In the genomic region with DNA sequence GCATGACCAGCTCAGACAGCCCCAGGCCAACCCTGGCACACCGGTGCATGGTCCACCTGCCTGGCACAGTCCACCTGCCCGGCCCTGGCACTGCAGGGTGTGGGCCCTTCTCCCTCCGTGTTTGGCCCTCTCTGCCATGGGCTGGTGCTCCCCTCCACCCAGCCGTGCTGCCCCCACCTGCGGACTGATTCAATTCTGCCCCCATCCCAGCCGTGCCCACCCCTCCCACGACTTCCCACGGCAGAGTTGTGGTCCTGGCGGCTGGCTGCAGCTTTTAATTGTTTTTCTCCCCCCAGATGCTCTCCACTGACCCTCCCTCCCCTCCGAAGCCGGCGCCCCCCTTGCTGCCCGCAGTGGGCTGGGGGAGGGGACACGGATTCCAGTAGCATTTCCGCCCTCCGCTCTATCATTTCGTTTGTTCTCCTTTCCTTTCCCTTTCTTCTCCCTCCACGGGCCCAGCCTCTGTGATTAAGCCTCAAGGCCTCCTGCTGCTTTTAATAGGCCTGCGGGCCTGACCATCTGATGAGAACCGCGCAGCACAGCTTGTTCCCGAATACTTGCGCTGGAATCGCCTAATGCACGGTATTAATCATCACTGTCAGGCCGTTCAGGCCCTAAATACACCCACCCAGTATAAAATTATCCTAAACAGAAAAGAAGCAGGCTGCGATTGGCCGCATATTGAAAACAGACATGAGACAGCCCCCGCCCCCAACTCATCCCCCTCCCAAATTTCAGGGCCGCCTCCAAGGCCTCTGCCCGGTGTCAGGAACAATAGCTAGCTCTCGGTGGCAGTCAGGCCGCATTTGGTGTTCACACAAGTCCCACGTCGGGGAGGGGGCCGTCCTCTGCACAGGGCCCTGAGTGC, we compare ENCODE assay signal across 10 cellular contexts.
DNase-seq lines count a peak whose midpoint lies in the region; ATAC-seq and TF ChIP-seq lines count a peak whose summit lies in the region.
"Had no signal": no experiment of that assay in that cellular context is flagged by ENCODE, and none has a peak within 500 bp of the region (broad histone marks: within the 10 kb centered on the region; RNA-seq: fewer than 3 reads in every experiment).

No MANE protein-coding gene starts in this region.

- no peak overlapping the region for H3K14ac ChIP-seq in mesenchymal stem cell (ENCODE audit: low read length in 2 of 2)

- H4K91ac ChIP-seq in mesenchymal stem cell (ENCODE audit: low read length), result peak overlapping the region; percentile 4

- H3K36me3 ChIP-seq in HUES6 (ENCODE audit: control insufficient read depth, insufficient read depth, low read length) (no peaks in the 10 kb centered on the region), mesenchymal stem cell (ENCODE audit: control insufficient read depth in 1 of 2, insufficient read depth in 2 of 2, low read depth in 1 of 2, low read length in 2 of 2) (no peaks in the 10 kb centered on the region), thoracic aorta (no peaks in the 10 kb centered on the region)

- no peak overlapping the region for H3K18ac ChIP-seq in mesenchymal stem cell (ENCODE audit: low read depth in 1 of 2, low read length in 2 of 2)

- H2BK15ac ChIP-seq in mesenchymal stem cell (ENCODE audit: low read depth, poor library complexity, severe bottlenecking), result no peak overlapping the region

- no peak for TF ChIP-seq CTCF in choroid plexus epithelial cell (conservative IDR thresholded peaks at IDR 0.05; ENCODE audit: low read depth, low read length)
- TF ChIP-seq CTCF in thoracic aorta (IDR thresholded peaks at IDR 0.05), result no peak

- peak overlapping the region; percentile 5 for H4K8ac ChIP-seq in mesenchymal stem cell (ENCODE audit: low read length)

- H2AFZ ChIP-seq in mesenchymal stem cell (ENCODE audit: low read depth, low read length), result no peak overlapping the region

- no peak overlapping the region for H2AK5ac ChIP-seq in mesenchymal stem cell (ENCODE audit: low read length, severe bottlenecking)

- no peaks in the 10 kb centered on the region for H3K9me3 Mint-ChIP-seq in activated T-helper 1 cell treated with anti-CD3 and anti-CD28 coated beads, Interleukin-12 subunit alpha, Interleukin-12 subunit beta, Interleukin-2, Interleukin-4 antibody, amounts not matched to agents 30 ng/mL and 10 ng/mL and 1 ng/mL, durations not matched to agents 14 hours and 24 hours and 36 hours
- H3K9me3 Mint-ChIP-seq: stimulated activated naive CD8-positive, alpha-beta T cell treated with anti-CD3 and anti-CD28 coated beads, Interleukin-15, Interleukin-2, amounts not matched to agents 100 ng/mL and 50 ng/mL, for 24 hours had no signal

- H2BK120ac ChIP-seq in mesenchymal stem cell (ENCODE audit: low read depth, low read length), result no peak overlapping the region

- H3K79me1 ChIP-seq in mesenchymal stem cell (replicated peaks; ENCODE audit: low read length, poor library complexity, severe bottlenecking), result no peaks in the 10 kb centered on the region

- ATAC-seq in thoracic aorta (ENCODE audit: insufficient number of reproducible peaks, low FRiP score, low read depth) (peak; percentile 58), T-helper 17 cell (no peak)

- H3K9me3 ChIP-seq in HUES6 (ENCODE audit: control insufficient read depth, insufficient read depth, low read depth, low read length), result no peaks in the 10 kb centered on the region
- no peaks in the 10 kb centered on the region for H3K9me3 ChIP-seq in mesenchymal stem cell (ENCODE audit: control insufficient read depth, low read length)
- H3K9me3 ChIP-seq in thoracic aorta, result no peaks in the 10 kb centered on the region
- no peaks in the 10 kb centered on the region for H3K9me3 ChIP-seq in T-helper 17 cell (ENCODE audit: control insufficient read depth, low read length, poor library complexity, severe bottlenecking)

- H3K4me2 ChIP-seq in mesenchymal stem cell (ENCODE audit: low read length, poor library complexity, severe bottlenecking), result peak overlapping the region; percentile 18

- H3K36me3 Mint-ChIP-seq in activated T-helper 1 cell treated with anti-CD3 and anti-CD28 coated beads, Interleukin-12 subunit alpha, Interleukin-12 subunit beta, Interleukin-2, Interleukin-4 antibody, amounts not matched to agents 30 ng/mL and 10 ng/mL and 1 ng/mL, durations not matched to agents 14 hours and 24 hours and 36 hours (ENCODE audit: low read depth), result no peaks in the 10 kb centered on the region
- H3K36me3 Mint-ChIP-seq in T-helper 17 cell (ENCODE audit: low read depth), result no peaks in the 10 kb centered on the region

- DNase-seq in choroid plexus epithelial cell (ENCODE audit: low read depth) (peak; percentile 86), mesenchymal stem cell (peak; percentile 7), thoracic aorta (ENCODE audit: low spot score) (peak; percentile 73), pons (ENCODE audit: low spot score) (no peak), 8988T (no peak), T-helper 17 cell (no peak)
- DNase-seq in activated T-helper 1 cell treated with anti-CD3 and anti-CD28 coated beads, Interleukin-12 subunit alpha, Interleukin-12 subunit beta, Interleukin-2, Interleukin-4 antibody, amounts not matched to agents 30 ng/mL and 10 ng/mL and 1 ng/mL, durations not matched to agents 14 hours and 24 hours and 36 hours (ENCODE audit: low spot score), result no peak
- DNase-seq: NCI-H1930 had no signal

- H3K27me3 Mint-ChIP-seq in activated T-helper 1 cell treated with anti-CD3 and anti-CD28 coated beads, Interleukin-12 subunit alpha, Interleukin-12 subunit beta, Interleukin-2, Interleukin-4 antibody, amounts not matched to agents 30 ng/mL and 10 ng/mL and 1 ng/mL, durations not matched to agents 14 hours and 24 hours and 36 hours (ENCODE audit: insufficient read depth), result peaks cover 3% of the 10 kb centered on the region
- H3K27me3 Mint-ChIP-seq in T-helper 17 cell, result peaks cover 6% of the 10 kb centered on the region

- 16% methylated on average over 36 of the region's 36 CpGs for WGBS in mesenchymal stem cell

- peak overlapping the region; percentile 28 for H3K4me3 ChIP-seq in HUES6 (ENCODE audit: low read depth, low read length)
- no peak overlapping the region for H3K4me3 ChIP-seq in choroid plexus epithelial cell (ENCODE audit: low read depth, low read length)
- H3K4me3 ChIP-seq in mesenchymal stem cell (ENCODE audit: insufficient read depth in 1 of 2, low read depth in 1 of 2, low read length in 2 of 2), result no peak overlapping the region
- peak overlapping the region; percentile 58 for H3K4me3 ChIP-seq in thoracic aorta

- no peak overlapping the region for H3K4ac ChIP-seq in mesenchymal stem cell (ENCODE audit: low read depth in 1 of 2, low read length in 2 of 2)

- H3K9ac ChIP-seq in HUES6 (ENCODE audit: low read length), result peak overlapping the region; percentile 35
- peak overlapping the region; percentile 58 for H3K9ac ChIP-seq in mesenchymal stem cell (ENCODE audit: low read length)

- H3K27ac ChIP-seq in HUES6 (ENCODE audit: low read depth, low read length) (peak overlapping the region; percentile 6; the same call in 1 of the 2 replicates), mesenchymal stem cell (ENCODE audit: low read length, poor library complexity, severe bottlenecking) (no peak overlapping the region), thoracic aorta (peak overlapping the region; percentile 98 to 100)

- no peak overlapping the region for H3K23ac ChIP-seq in mesenchymal stem cell (ENCODE audit: low read length in 2 of 2)

- H3K4me1 ChIP-seq in HUES6 (ENCODE audit: control insufficient read depth, insufficient read depth, low read length) (peaks cover 41% of the 10 kb centered on the region), mesenchymal stem cell (ENCODE audit: control insufficient read depth, insufficient read depth, low read depth, low read length) (peaks cover 18% of the 10 kb centered on the region), thoracic aorta (ENCODE audit: control insufficient read depth in 1 of 2, low read depth in 2 of 2) (peaks cover 84 to 98% of the 10 kb centered on the region in 2 donors)

- H3K27ac Mint-ChIP-seq in activated T-helper 1 cell treated with anti-CD3 and anti-CD28 coated beads, Interleukin-12 subunit alpha, Interleukin-12 subunit beta, Interleukin-2, Interleukin-4 antibody, amounts not matched to agents 30 ng/mL and 10 ng/mL and 1 ng/mL, durations not matched to agents 14 hours and 24 hours and 36 hours, result no peak overlapping the region
- H3K27ac Mint-ChIP-seq in T-helper 17 cell, result no peak overlapping the region
- H3K27ac Mint-ChIP-seq: stimulated activated naive CD8-positive, alpha-beta T cell treated with anti-CD3 and anti-CD28 coated beads, Interleukin-15, Interleukin-2, amounts not matched to agents 100 ng/mL and 50 ng/mL, for 24 hours had no signal

- H3K4me1 Mint-ChIP-seq in activated T-helper 1 cell treated with anti-CD3 and anti-CD28 coated beads, Interleukin-12 subunit alpha, Interleukin-12 subunit beta, Interleukin-2, Interleukin-4 antibody, amounts not matched to agents 30 ng/mL and 10 ng/mL and 1 ng/mL, durations not matched to agents 14 hours and 24 hours and 36 hours (ENCODE audit: low read depth), result no peaks in the 10 kb centered on the region
- H3K4me1 Mint-ChIP-seq in T-helper 17 cell, result peaks cover 2% of the 10 kb centered on the region

- intact Hi-C loops in activated T-helper 1 cell treated with anti-CD3 and anti-CD28 coated beads, Interleukin-12 subunit alpha, Interleukin-12 subunit beta, Interleukin-2, Interleukin-4 antibody, amounts not matched to agents 30 ng/mL and 10 ng/mL and 1 ng/mL, durations not matched to agents 14 hours and 24 hours and 36 hours (cut with micrococcal nuclease), result no loop called here

- no peak overlapping the region for H2BK12ac ChIP-seq in mesenchymal stem cell (ENCODE audit: low read length in 2 of 2)

- H2BK5ac ChIP-seq in mesenchymal stem cell (ENCODE audit: low read depth, low read length, poor library complexity, severe bottlenecking), result no peak overlapping the region

- H3K27me3 ChIP-seq in HUES6 (ENCODE audit: control insufficient read depth, insufficient read depth, low read length), result no peaks in the 10 kb centered on the region; the same call in 1 of the 2 replicates
- H3K27me3 ChIP-seq in mesenchymal stem cell (ENCODE audit: control insufficient read depth in 1 of 2, insufficient read depth in 1 of 2, low read length in 2 of 2), result peaks cover 23 to 75% of the 10 kb centered on the region in 2 experiments
- H3K27me3 ChIP-seq in thoracic aorta (replicated peaks; ENCODE audit: insufficient read depth), result no peaks in the 10 kb centered on the region

- no peak overlapping the region for H3K4me3 Mint-ChIP-seq in activated T-helper 1 cell treated with anti-CD3 and anti-CD28 coated beads, Interleukin-12 subunit alpha, Interleukin-12 subunit beta, Interleukin-2, Interleukin-4 antibody, amounts not matched to agents 30 ng/mL and 10 ng/mL and 1 ng/mL, durations not matched to agents 14 hours and 24 hours and 36 hours
- no peak overlapping the region for H3K4me3 Mint-ChIP-seq in T-helper 17 cell
- H3K4me3 Mint-ChIP-seq: stimulated activated naive CD8-positive, alpha-beta T cell treated with anti-CD3 and anti-CD28 coated beads, Interleukin-15, Interleukin-2, amounts not matched to agents 100 ng/mL and 50 ng/mL, for 24 hours had no signal

Comparison
In these comparisons a context has a peak if more than half of its experiments do, and no peak if none do; other contexts are left out.
1. H3K4me3 ChIP-seq: peak in HUES6 (single experiment) and thoracic aorta (single experiment); none in choroid plexus epithelial cell (single experiment) and mesenchymal stem cell (0 of 2).
2. DNase-seq: peak in choroid plexus epithelial cell (single experiment), mesenchymal stem cell (single experiment) and thoracic aorta (single experiment); none in activated T-helper 1 cell treated with anti-CD3 and anti-CD28 coated beads, Interleukin-12 subunit alpha, Interleukin-12 subunit beta, Interleukin-2, Interleukin-4 antibody, amounts not matched to agents 30 ng/mL and 10 ng/mL and 1 ng/mL, durations not matched to agents 14 hours and 24 hours and 36 hours (single experiment), pons (single experiment), 8988T (single experiment) and T-helper 17 cell (0 of 3).